ENCODE assay signal across 21 cellular contexts in the genomic region with DNA sequence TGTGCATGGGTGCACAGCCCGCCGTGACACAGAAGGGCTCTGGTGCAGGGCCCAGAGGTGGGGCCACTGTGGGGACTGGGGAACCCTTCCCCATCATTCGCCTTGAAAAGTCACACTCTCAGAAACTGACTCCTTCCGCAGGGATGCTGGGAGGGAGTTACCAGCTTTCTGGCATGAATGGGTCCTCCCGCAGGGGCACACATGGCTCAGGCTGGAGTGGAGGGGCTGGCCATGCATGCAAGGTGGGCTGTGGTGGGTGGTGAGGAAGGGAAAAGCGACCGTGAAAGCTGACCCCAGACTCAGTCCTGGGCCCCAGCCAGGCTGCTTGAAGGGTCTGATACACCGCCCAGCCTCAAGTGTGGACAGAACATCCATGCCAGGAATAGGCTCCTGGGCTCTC.
A peak's percentile ranks its signal among the peaks of the same experiment; 100 is the strongest.
DNase-seq lines count a peak whose midpoint lies in the region; ATAC-seq and TF ChIP-seq lines count a peak whose summit lies in the region.
"Had no signal": no experiment of that assay in that cellular context is flagged by ENCODE, and none has a peak within 500 bp of the region (broad histone marks: within the 10 kb centered on the region; RNA-seq: fewer than 3 reads in every experiment).

No MANE protein-coding gene starts in this region.

- CTCF ChIA-PET in activated naive CD4-positive, alpha-beta T cell treated with anti-CD3 and anti-CD28 coated beads, Interleukin-2, amount 10 ng/mL, durations not matched to agents 7 days and 5 days (lab: Charles Lee): interaction anchor here (1.9 kb wide), 1 partner anchor 12 kb away, joined by 8 read pairs; no protein-coding TSS in a partner anchor

- H3K36me3 ChIP-seq in gastroesophageal sphincter (peaks cover 0 to 66% of the 10 kb centered on the region in 2 donors), ovary (no peaks in the 10 kb centered on the region), tibial artery (peaks cover 66 to 79% (median 77%) of the 10 kb centered on the region in 3 donors)

- WGBS in gastroesophageal sphincter (ENCODE audit: low coverage in 1 of 2), 2 donors: 15 to 30% methylated on average over 2 to 4 of the region's 8 CpGs
- WGBS in ovary, 3 donors: 18 to 34% (median 21%) methylated on average over 8 of the region's 8 CpGs

- H3K4me1 ChIP-seq in gastroesophageal sphincter (peaks cover 3 to 100% (median 26%) of the 10 kb centered on the region in 3 donors), ovary (ENCODE audit: insufficient read depth) (peaks cover 42% of the 10 kb centered on the region), tibial artery (peaks cover 0 to 71% (median 29%) of the 10 kb centered on the region in 4 donors)
- H3K4me1 ChIP-seq: body of pancreas had no signal

- H3K27ac Mint-ChIP-seq in activated naive CD4-positive, alpha-beta T cell treated with anti-CD3 and anti-CD28 coated beads, Interleukin-2, amount 10 ng/mL, durations not matched to agents 7 days and 5 days: no peak overlapping the region
- H3K27ac Mint-ChIP-seq in nephron progenitor cell: no peak overlapping the region
- H3K27ac Mint-ChIP-seq: activated CD4-positive, alpha-beta T cell treated with anti-CD3 and anti-CD28 coated beads, Interleukin-2, amount 10 ng/mL, durations not matched to agents 24 days and 14 days; activated T-cell treated with anti-CD3 and anti-CD28 coated beads, Interleukin-2, amount 50 U/mL, for 24 hours; CD4-positive, alpha-beta T cell; memory B cell had no signal

- peak; percentile 10 for DNase-seq in activated naive CD4-positive, alpha-beta T cell treated with anti-CD3 and anti-CD28 coated beads, Interleukin-2, amount 10 ng/mL, durations not matched to agents 7 days and 5 days
- no peak for DNase-seq in activated naive CD4-positive, alpha-beta T cell (lab: John Stamatoyannopoulos, UW)
- DNase-seq in ovary (peak in 4 of 5 donors; percentile 33 to 53 (median 40)), tibial artery (peak; percentile 19 to 62), nephron progenitor cell (no peak)
- no peak for DNase-seq in stimulated activated naive CD4-positive, alpha-beta T cell treated with Interleukin-2 at 50 U/mL for 16 hours (lab: John Stamatoyannopoulos, UW)
- DNase-seq: activated CD4-positive, alpha-beta T cell treated with anti-CD3 and anti-CD28 coated beads, Interleukin-2, amount 10 ng/mL, durations not matched to agents 24 days and 14 days; activated T-cell treated with anti-CD3 and anti-CD28 coated beads, Interleukin-2, amount 50 U/mL, for 24 hours; EL; Kasumi-1; NCI-H146; NCI-H446 treated with DMSO at 0.1 percent for 48 hours; occipital lobe; stimulated activated CD4-positive, alpha-beta T cell treated with anti-CD3 and anti-CD28 coated beads, Interleukin-2, amount 100 ng/mL, for 24 hours; substantia nigra; T-helper 2 cell had no signal

- H3K27me3 ChIP-seq in gastroesophageal sphincter: no peaks in the 10 kb centered on the region
- no peaks in the 10 kb centered on the region for H3K27me3 ChIP-seq in ovary
- H3K27me3 ChIP-seq in tibial artery: no peaks in the 10 kb centered on the region
- H3K27me3 ChIP-seq: body of pancreas had no signal

- peaks cover 4% of the 10 kb centered on the region for H3K9me3 Mint-ChIP-seq in activated naive CD4-positive, alpha-beta T cell treated with anti-CD3 and anti-CD28 coated beads, Interleukin-2, amount 10 ng/mL, durations not matched to agents 7 days and 5 days
- no peaks in the 10 kb centered on the region for H3K9me3 Mint-ChIP-seq in nephron progenitor cell
- H3K9me3 Mint-ChIP-seq: activated T-cell treated with anti-CD3 and anti-CD28 coated beads, Interleukin-2, amount 50 U/mL, for 24 hours; CD4-positive, alpha-beta T cell; memory B cell had no signal

- H3K36me3 Mint-ChIP-seq in activated naive CD4-positive, alpha-beta T cell treated with anti-CD3 and anti-CD28 coated beads, Interleukin-2, amount 10 ng/mL, durations not matched to agents 7 days and 5 days: no peaks in the 10 kb centered on the region
- no peaks in the 10 kb centered on the region for H3K36me3 Mint-ChIP-seq in nephron progenitor cell (ENCODE audit: low read depth)
- H3K36me3 Mint-ChIP-seq: memory B cell had no signal

- TF ChIP-seq CTCF in gastroesophageal sphincter (IDR thresholded peaks at IDR 0.05): no peak
- no peak for TF ChIP-seq CTCF in ovary (IDR thresholded peaks at IDR 0.05)
- TF ChIP-seq CTCF in tibial artery (IDR thresholded peaks at IDR 0.05): no peak
- no peak for TF ChIP-seq CTCF in nephron progenitor cell (IDR thresholded peaks at IDR 0.05)

- H3K27me3 Mint-ChIP-seq in activated naive CD4-positive, alpha-beta T cell treated with anti-CD3 and anti-CD28 coated beads, Interleukin-2, amount 10 ng/mL, durations not matched to agents 7 days and 5 days: no peaks in the 10 kb centered on the region
- H3K27me3 Mint-ChIP-seq in nephron progenitor cell (ENCODE audit: low read depth, poor library complexity): peaks cover 14% of the 10 kb centered on the region
- H3K27me3 Mint-ChIP-seq: activated T-cell treated with anti-CD3 and anti-CD28 coated beads, Interleukin-2, amount 50 U/mL, for 24 hours; CD4-positive, alpha-beta T cell had no signal

- peaks cover 4% of the 10 kb centered on the region for H3K4me1 Mint-ChIP-seq in activated naive CD4-positive, alpha-beta T cell treated with anti-CD3 and anti-CD28 coated beads, Interleukin-2, amount 10 ng/mL, durations not matched to agents 7 days and 5 days
- H3K4me1 Mint-ChIP-seq in nephron progenitor cell: peaks cover 44% of the 10 kb centered on the region

- ATAC-seq in gastroesophageal sphincter (no peak), HG02840 (IDR thresholded peaks at IDR 0.05; ENCODE audit: low FRiP score, unreplicated experiment) (no peak)
- ATAC-seq: body of pancreas had no signal

- intact Hi-C loops in ovary (cut with DNase I) (loop anchor here (5.0 to 10.0 kb wide), 3 partner anchors 36 to 86 kb away; no protein-coding TSS in a partner anchor), tibial artery (cut with DNase I; ENCODE audit: low total_unique reads) (no loop called here)

- no peak overlapping the region for H3K4me3 Mint-ChIP-seq in activated naive CD4-positive, alpha-beta T cell treated with anti-CD3 and anti-CD28 coated beads, Interleukin-2, amount 10 ng/mL, durations not matched to agents 7 days and 5 days
- H3K4me3 Mint-ChIP-seq in nephron progenitor cell: no peak overlapping the region
- H3K4me3 Mint-ChIP-seq: activated CD4-positive, alpha-beta T cell treated with anti-CD3 and anti-CD28 coated beads, Interleukin-2, amount 10 ng/mL, durations not matched to agents 24 days and 14 days; activated T-cell treated with anti-CD3 and anti-CD28 coated beads, Interleukin-2, amount 50 U/mL, for 24 hours; CD4-positive, alpha-beta T cell; memory B cell had no signal

- TF ChIP-seq EP300 in gastroesophageal sphincter (IDR thresholded peaks at IDR 0.05): no peak
- no peak for TF ChIP-seq EP300 in ovary (IDR thresholded peaks at IDR 0.05)

- H3K9me3 ChIP-seq in gastroesophageal sphincter (no peaks in the 10 kb centered on the region), ovary (no peaks in the 10 kb centered on the region), tibial artery (no peaks in the 10 kb centered on the region)
- H3K9me3 ChIP-seq: body of pancreas had no signal

- peak overlapping the region in 3 of 4 donors; percentile 79 to 83 (median 81) for H3K27ac ChIP-seq in gastroesophageal sphincter
- H3K27ac ChIP-seq in ovary: peak overlapping the region in 1 of 2 donors; percentile 16
- H3K27ac ChIP-seq in tibial artery: peak overlapping the region; percentile 23 to 72
- H3K27ac ChIP-seq: body of pancreas had no signal

- H3K4me3 ChIP-seq in gastroesophageal sphincter: no peak overlapping the region
- no peak overlapping the region for H3K4me3 ChIP-seq in ovary
- H3K4me3 ChIP-seq in tibial artery: no peak overlapping the region
- H3K4me3 ChIP-seq: body of pancreas had no signal

- TF ChIP-seq POLR2A in gastroesophageal sphincter (IDR thresholded peaks at IDR 0.05) (no peak), ovary (IDR thresholded peaks at IDR 0.05) (no peak)

Comparison
In these comparisons a context has a peak if more than half of its experiments do, and no peak if none do; other contexts are left out.
1. DNase-seq: peak in activated naive CD4-positive, alpha-beta T cell treated with anti-CD3 and anti-CD28 coated beads, Interleukin-2, amount 10 ng/mL, durations not matched to agents 7 days and 5 days (single experiment), ovary (4 of 5) and tibial artery (2 of 2); none in activated naive CD4-positive, alpha-beta T cell (0 of 4), nephron progenitor cell (single experiment) and stimulated activated naive CD4-positive, alpha-beta T cell treated with Interleukin-2 at 50 U/mL for 16 hours (single experiment).